ENCODE assay signal across 10 cellular contexts in the genomic region with DNA sequence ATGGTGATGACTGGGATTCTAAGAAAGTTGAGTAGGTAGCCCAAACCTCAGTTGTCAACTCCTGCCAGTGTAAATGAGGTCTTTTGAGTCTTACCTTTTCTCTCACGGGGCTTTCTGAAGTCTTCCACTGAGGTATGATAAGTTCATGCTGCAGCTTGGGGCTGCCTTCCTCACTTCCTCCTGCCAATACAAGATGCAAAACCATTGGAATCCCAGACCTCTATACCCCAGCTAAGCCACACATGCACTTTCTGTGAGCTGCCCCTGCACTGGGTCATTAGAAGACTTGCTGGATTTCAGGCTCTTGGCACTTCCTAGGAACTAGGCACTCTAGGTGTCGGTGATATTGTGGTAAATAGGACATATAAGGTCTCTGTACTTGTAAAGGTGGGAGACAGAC. TPM values are rescaled to one million over a fixed set of nuclear protein-coding genes. Genes with fewer than 3 reads are reported as not detected.
DNase-seq lines count a peak whose midpoint lies in the region; ATAC-seq lines count a peak whose summit lies in the region.
"Had no signal": no experiment of that assay in that cellular context is flagged by ENCODE, and none has a peak within 500 bp of the region (broad histone marks: within the 10 kb centered on the region; RNA-seq: fewer than 3 reads in every experiment).

No MANE protein-coding gene starts in this region.

- CTCF ChIA-PET in activated CD4-positive, alpha-beta T cell treated with anti-CD3 and anti-CD28 coated beads, Interleukin-2, amount 10 ng/mL, durations not matched to agents 7 days and 5 days (lab: Charles Lee), result interaction anchor here (0.6 to 1.8 kb wide), 6 partner anchors 11 to 173 kb away, joined by 3 to 4 read pairs (median 4); a partner anchor contains a TSS

- no peaks in the 10 kb centered on the region for H3K27me3 Mint-ChIP-seq in activated CD4-positive, alpha-beta T cell treated with anti-CD3 and anti-CD28 coated beads, Interleukin-2, amount 10 ng/mL, durations not matched to agents 7 days and 5 days
- peaks cover 16% of the 10 kb centered on the region for H3K27me3 Mint-ChIP-seq in central memory CD8-positive, alpha-beta T cell

- POLR2A ChIA-PET in activated CD4-positive, alpha-beta T cell treated with anti-CD3 and anti-CD28 coated beads, Interleukin-2, amount 10 ng/mL, durations not matched to agents 7 days and 5 days (lab: Charles Lee), result interaction anchor here (0.6 to 1.5 kb wide), 2 partner anchors 26 to 41 kb away, joined by 3 to 4 read pairs; no protein-coding TSS in a partner anchor

- H3K36me3 Mint-ChIP-seq in activated CD4-positive, alpha-beta T cell treated with anti-CD3 and anti-CD28 coated beads, Interleukin-2, amount 10 ng/mL, durations not matched to agents 7 days and 5 days (ENCODE audit: low read depth), result peaks cover 71% of the 10 kb centered on the region
- peaks cover 10% of the 10 kb centered on the region for H3K36me3 Mint-ChIP-seq in central memory CD8-positive, alpha-beta T cell (ENCODE audit: insufficient read depth)
- H3K36me3 Mint-ChIP-seq in stimulated activated effector memory CD8-positive, alpha-beta T cell treated with anti-CD3 and anti-CD28 coated beads, Interleukin-12 subunit alpha, Interleukin-12 subunit beta, amount 100 ng/mL, for 72 hours, result peaks cover 94% of the 10 kb centered on the region
- H3K36me3 Mint-ChIP-seq: activated naive CD4-positive, alpha-beta T cell treated with anti-CD3 and anti-CD28 coated beads, Interleukin-2, amount 50 U/mL, for 24 hours had no signal

- no peak for DNase-seq in activated CD4-positive, alpha-beta T cell treated with anti-CD3 and anti-CD28 coated beads, Interleukin-2, amount 10 ng/mL, durations not matched to agents 7 days and 5 days
- DNase-seq in activated CD4-positive, alpha-beta T cell treated with anti-CD3 and anti-CD28 coated beads, Interleukin-2, amount 50 U/mL, for 4 hours, result no peak
- DNase-seq in central memory CD8-positive, alpha-beta T cell (ENCODE audit: low spot score in 2 of 2), result no peak
- DNase-seq in stimulated activated effector memory CD8-positive, alpha-beta T cell treated with anti-CD3 and anti-CD28 coated beads, Interleukin-12 subunit alpha, Interleukin-12 subunit beta, amount 100 ng/mL, for 72 hours (ENCODE audit: low spot score in 2 of 2), result no peak
- DNase-seq in HK-2 (ENCODE audit: unreplicated experiment), result no peak
- DNase-seq: NCI-H1092 treated with DMSO at 0.1 percent for 48 hours had no signal

- peak overlapping the region; percentile 91 for H3K27ac Mint-ChIP-seq in activated CD4-positive, alpha-beta T cell treated with anti-CD3 and anti-CD28 coated beads, Interleukin-2, amount 10 ng/mL, durations not matched to agents 7 days and 5 days
- peak overlapping the region; percentile 20 for H3K27ac Mint-ChIP-seq in central memory CD8-positive, alpha-beta T cell (ENCODE audit: low read depth)
- H3K27ac Mint-ChIP-seq in stimulated activated effector memory CD8-positive, alpha-beta T cell treated with anti-CD3 and anti-CD28 coated beads, Interleukin-12 subunit alpha, Interleukin-12 subunit beta, amount 100 ng/mL, for 72 hours, result peak overlapping the region; percentile 46
- H3K27ac Mint-ChIP-seq: activated naive CD4-positive, alpha-beta T cell treated with anti-CD3 and anti-CD28 coated beads, Interleukin-2, amount 50 U/mL, for 24 hours had no signal

- H3K9me3 Mint-ChIP-seq in activated CD4-positive, alpha-beta T cell treated with anti-CD3 and anti-CD28 coated beads, Interleukin-2, amount 10 ng/mL, durations not matched to agents 7 days and 5 days, result no peaks in the 10 kb centered on the region
- H3K9me3 Mint-ChIP-seq in central memory CD8-positive, alpha-beta T cell, result no peaks in the 10 kb centered on the region
- H3K9me3 Mint-ChIP-seq in stimulated activated effector memory CD8-positive, alpha-beta T cell treated with anti-CD3 and anti-CD28 coated beads, Interleukin-12 subunit alpha, Interleukin-12 subunit beta, amount 100 ng/mL, for 72 hours, result no peaks in the 10 kb centered on the region
- H3K9me3 Mint-ChIP-seq: activated naive CD4-positive, alpha-beta T cell treated with anti-CD3 and anti-CD28 coated beads, Interleukin-2, amount 50 U/mL, for 24 hours had no signal

- peaks cover 68% of the 10 kb centered on the region for H3K4me1 Mint-ChIP-seq in activated CD4-positive, alpha-beta T cell treated with anti-CD3 and anti-CD28 coated beads, Interleukin-2, amount 10 ng/mL, durations not matched to agents 7 days and 5 days
- peaks cover 36% of the 10 kb centered on the region for H3K4me1 Mint-ChIP-seq in central memory CD8-positive, alpha-beta T cell
- peaks cover 56% of the 10 kb centered on the region for H3K4me1 Mint-ChIP-seq in stimulated activated effector memory CD8-positive, alpha-beta T cell treated with anti-CD3 and anti-CD28 coated beads, Interleukin-12 subunit alpha, Interleukin-12 subunit beta, amount 100 ng/mL, for 72 hours

- ATAC-seq in HG03175 (IDR thresholded peaks at IDR 0.05; ENCODE audit: unreplicated experiment), result peak; percentile 6
- ATAC-seq in central memory CD8-positive, alpha-beta T cell (replicated peaks; ENCODE audit: extremely low read depth, poor library complexity, severe bottlenecking), result no peak
- peak; percentile 31 for ATAC-seq in stimulated activated effector memory CD8-positive, alpha-beta T cell treated with anti-CD3 and anti-CD28 coated beads, Interleukin-12 subunit alpha, Interleukin-12 subunit beta, amount 100 ng/mL, for 72 hours
- ATAC-seq in HG03097 (IDR thresholded peaks at IDR 0.05; ENCODE audit: low FRiP score, unreplicated experiment), result no peak
- ATAC-seq in HG02623 (IDR thresholded peaks at IDR 0.05; ENCODE audit: unreplicated experiment), result no peak

- H3K4me3 Mint-ChIP-seq in activated CD4-positive, alpha-beta T cell treated with anti-CD3 and anti-CD28 coated beads, Interleukin-2, amount 10 ng/mL, durations not matched to agents 7 days and 5 days, result peak overlapping the region; percentile 87
- H3K4me3 Mint-ChIP-seq in central memory CD8-positive, alpha-beta T cell, result peak overlapping the region; percentile 41
- H3K4me3 Mint-ChIP-seq in stimulated activated effector memory CD8-positive, alpha-beta T cell treated with anti-CD3 and anti-CD28 coated beads, Interleukin-12 subunit alpha, Interleukin-12 subunit beta, amount 100 ng/mL, for 72 hours, result peak overlapping the region; percentile 99

RNA-seq across cellular contexts. Expression of a gene that starts 4.8 kb away (rescaled TPM):
- total RNA-seq in activated CD4-positive, alpha-beta T cell treated with anti-CD3 and anti-CD28 coated beads, Interleukin-2, amount 10 ng/mL, durations not matched to agents 7 days and 5 days, result 100 to 1,000 TPM; 118 to 127 TPM

Comparison
In these comparisons a context has a peak if more than half of its experiments do, and no peak if none do; other contexts are left out.
1. H3K27ac Mint-ChIP-seq: peak in every context shown above with its lines; median percentile 91 in activated CD4-positive, alpha-beta T cell treated with anti-CD3 and anti-CD28 coated beads, Interleukin-2, amount 10 ng/mL, durations not matched to agents 7 days and 5 days; 46 in stimulated activated effector memory CD8-positive, alpha-beta T cell treated with anti-CD3 and anti-CD28 coated beads, Interleukin-12 subunit alpha, Interleukin-12 subunit beta, amount 100 ng/mL, for 72 hours; 20 in central memory CD8-positive, alpha-beta T cell.
2. H3K4me3 Mint-ChIP-seq: peak in every context shown above with its lines; median percentile 99 in stimulated activated effector memory CD8-positive, alpha-beta T cell treated with anti-CD3 and anti-CD28 coated beads, Interleukin-12 subunit alpha, Interleukin-12 subunit beta, amount 100 ng/mL, for 72 hours; 87 in activated CD4-positive, alpha-beta T cell treated with anti-CD3 and anti-CD28 coated beads, Interleukin-2, amount 10 ng/mL, durations not matched to agents 7 days and 5 days; 41 in central memory CD8-positive, alpha-beta T cell.
3. ATAC-seq: peak in HG03175 (single experiment) and stimulated activated effector memory CD8-positive, alpha-beta T cell treated with anti-CD3 and anti-CD28 coated beads, Interleukin-12 subunit alpha, Interleukin-12 subunit beta, amount 100 ng/mL, for 72 hours (single experiment); none in central memory CD8-positive, alpha-beta T cell (single experiment), HG03097 (single experiment) and HG02623 (single experiment).